Comparison of ENCODE assay signal across 1 cellular context in genomic region chr5:135141303-135142268, GRCh38.
TF ChIP-seq lines count a peak whose summit lies in the region.

No MANE protein-coding gene starts in this region.

TF ChIP-seq in HepG2, 621 proteins besides CTCF, POLR2A, EP300 and RAD21 (continued from another document and continues in another):
- TF ChIP-seq ZBTB40 (IDR thresholded peaks at IDR 0.05) (no peak), ZBTB40 (CRISPR knock-in tag; IDR thresholded peaks at IDR 0.05) (no peak), LBX2 (CRISPR knock-in tag; IDR thresholded peaks at IDR 0.05; ENCODE audit: borderline replicate concordance) (no peak), ZNF747 (CRISPR knock-in tag; IDR thresholded peaks at IDR 0.05; ENCODE audit: borderline replicate concordance) (no peak), HNF4A (CRISPR knock-in tag; IDR thresholded peaks at IDR 0.05) (peak; percentile 62), ZNF660 (CRISPR knock-in tag; IDR thresholded peaks at IDR 0.05; ENCODE audit: borderline replicate concordance, low read depth) (no peak), TOPORS (CRISPR knock-in tag; IDR thresholded peaks at IDR 0.05) (no peak), HMGXB3 (CRISPR knock-in tag; IDR thresholded peaks at IDR 0.05; ENCODE audit: borderline replicate concordance) (no peak), ZNF674 (CRISPR knock-in tag; IDR thresholded peaks at IDR 0.05; ENCODE audit: low read depth) (no peak), ZNF619 (CRISPR knock-in tag; IDR thresholded peaks at IDR 0.05) (no peak), ZNF143 (CRISPR knock-in tag; IDR thresholded peaks at IDR 0.05) (no peak), ZNF142 (CRISPR knock-in tag; IDR thresholded peaks at IDR 0.05) (no peak), ZNF296 (CRISPR knock-in tag; conservative IDR thresholded peaks at IDR 0.05) (no peak), KDM6A (CRISPR knock-in tag; IDR thresholded peaks at IDR 0.05; ENCODE audit: low read depth) (no peak), ZNF558 (CRISPR knock-in tag; IDR thresholded peaks at IDR 0.05; ENCODE audit: borderline replicate concordance) (no peak), ZNF382 (CRISPR knock-in tag; IDR thresholded peaks at IDR 0.05; ENCODE audit: borderline replicate concordance) (no peak), SP4 (CRISPR knock-in tag; IDR thresholded peaks at IDR 0.05) (0 out of 2 replicates have a peak, but pooled peaks have one; percentile 11), REL (CRISPR knock-in tag; conservative IDR thresholded peaks at IDR 0.05) (no peak), ZNF737 (CRISPR knock-in tag; IDR thresholded peaks at IDR 0.05; ENCODE audit: borderline replicate concordance) (no peak), ZNF776 (CRISPR knock-in tag; IDR thresholded peaks at IDR 0.05) (no peak), EHMT2 (IDR thresholded peaks at IDR 0.05; ENCODE audit: borderline replicate concordance, low read depth, low read length) (peak; percentile 27; the same call in 1 of the 2 replicates), YEATS2 (CRISPR knock-in tag; IDR thresholded peaks at IDR 0.05; ENCODE audit: borderline replicate concordance) (no peak), TBX2 (CRISPR knock-in tag; IDR thresholded peaks at IDR 0.05; ENCODE audit: borderline replicate concordance) (no peak; the same call in 1 of the 2 replicates), ZNF282 (IDR thresholded peaks at IDR 0.05; ENCODE audit: partially characterized antibody) (no peak), ZEB1 (IDR thresholded peaks at IDR 0.05; ENCODE audit: insufficient replicate concordance, low read depth) (no peak)
- TF ChIP-seq, protein P1, sequence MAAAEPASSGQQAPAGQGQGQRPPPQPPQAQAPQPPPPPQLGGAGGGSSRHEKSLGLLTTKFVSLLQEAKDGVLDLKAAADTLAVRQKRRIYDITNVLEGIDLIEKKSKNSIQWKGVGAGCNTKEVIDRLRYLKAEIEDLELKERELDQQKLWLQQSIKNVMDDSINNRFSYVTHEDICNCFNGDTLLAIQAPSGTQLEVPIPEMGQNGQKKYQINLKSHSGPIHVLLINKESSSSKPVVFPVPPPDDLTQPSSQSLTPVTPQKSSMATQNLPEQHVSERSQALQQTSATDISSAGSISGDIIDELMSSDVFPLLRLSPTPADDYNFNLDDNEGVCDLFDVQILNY (CRISPR knock-in tag; conservative IDR thresholded peaks at IDR 0.05) = no peak
- TF ChIP-seq, protein P2, sequence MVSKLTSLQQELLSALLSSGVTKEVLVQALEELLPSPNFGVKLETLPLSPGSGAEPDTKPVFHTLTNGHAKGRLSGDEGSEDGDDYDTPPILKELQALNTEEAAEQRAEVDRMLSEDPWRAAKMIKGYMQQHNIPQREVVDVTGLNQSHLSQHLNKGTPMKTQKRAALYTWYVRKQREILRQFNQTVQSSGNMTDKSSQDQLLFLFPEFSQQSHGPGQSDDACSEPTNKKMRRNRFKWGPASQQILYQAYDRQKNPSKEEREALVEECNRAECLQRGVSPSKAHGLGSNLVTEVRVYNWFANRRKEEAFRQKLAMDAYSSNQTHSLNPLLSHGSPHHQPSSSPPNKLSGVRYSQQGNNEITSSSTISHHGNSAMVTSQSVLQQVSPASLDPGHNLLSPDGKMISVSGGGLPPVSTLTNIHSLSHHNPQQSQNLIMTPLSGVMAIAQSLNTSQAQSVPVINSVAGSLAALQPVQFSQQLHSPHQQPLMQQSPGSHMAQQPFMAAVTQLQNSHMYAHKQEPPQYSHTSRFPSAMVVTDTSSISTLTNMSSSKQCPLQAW (CRISPR knock-in tag; IDR thresholded peaks at IDR 0.05) = peak; percentile 54; the same call in 1 of the 2 replicates
- TF ChIP-seq, protein P3, sequence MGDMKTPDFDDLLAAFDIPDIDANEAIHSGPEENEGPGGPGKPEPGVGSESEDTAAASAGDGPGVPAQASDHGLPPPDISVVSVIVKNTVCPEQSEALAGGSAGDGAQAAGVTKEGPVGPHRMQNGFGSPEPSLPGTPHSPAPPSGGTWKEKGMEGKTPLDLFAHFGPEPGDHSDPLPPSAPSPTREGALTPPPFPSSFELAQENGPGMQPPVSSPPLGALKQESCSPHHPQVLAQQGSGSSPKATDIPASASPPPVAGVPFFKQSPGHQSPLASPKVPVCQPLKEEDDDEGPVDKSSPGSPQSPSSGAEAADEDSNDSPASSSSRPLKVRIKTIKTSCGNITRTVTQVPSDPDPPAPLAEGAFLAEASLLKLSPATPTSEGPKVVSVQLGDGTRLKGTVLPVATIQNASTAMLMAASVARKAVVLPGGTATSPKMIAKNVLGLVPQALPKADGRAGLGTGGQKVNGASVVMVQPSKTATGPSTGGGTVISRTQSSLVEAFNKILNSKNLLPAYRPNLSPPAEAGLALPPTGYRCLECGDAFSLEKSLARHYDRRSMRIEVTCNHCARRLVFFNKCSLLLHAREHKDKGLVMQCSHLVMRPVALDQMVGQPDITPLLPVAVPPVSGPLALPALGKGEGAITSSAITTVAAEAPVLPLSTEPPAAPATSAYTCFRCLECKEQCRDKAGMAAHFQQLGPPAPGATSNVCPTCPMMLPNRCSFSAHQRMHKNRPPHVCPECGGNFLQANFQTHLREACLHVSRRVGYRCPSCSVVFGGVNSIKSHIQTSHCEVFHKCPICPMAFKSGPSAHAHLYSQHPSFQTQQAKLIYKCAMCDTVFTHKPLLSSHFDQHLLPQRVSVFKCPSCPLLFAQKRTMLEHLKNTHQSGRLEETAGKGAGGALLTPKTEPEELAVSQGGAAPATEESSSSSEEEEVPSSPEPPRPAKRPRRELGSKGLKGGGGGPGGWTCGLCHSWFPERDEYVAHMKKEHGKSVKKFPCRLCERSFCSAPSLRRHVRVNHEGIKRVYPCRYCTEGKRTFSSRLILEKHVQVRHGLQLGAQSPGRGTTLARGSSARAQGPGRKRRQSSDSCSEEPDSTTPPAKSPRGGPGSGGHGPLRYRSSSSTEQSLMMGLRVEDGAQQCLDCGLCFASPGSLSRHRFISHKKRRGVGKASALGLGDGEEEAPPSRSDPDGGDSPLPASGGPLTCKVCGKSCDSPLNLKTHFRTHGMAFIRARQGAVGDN (CRISPR knock-in tag; IDR thresholded peaks at IDR 0.05) = peak; percentile 29; the same call in 1 of the 2 replicates
